In the genomic region with DNA sequence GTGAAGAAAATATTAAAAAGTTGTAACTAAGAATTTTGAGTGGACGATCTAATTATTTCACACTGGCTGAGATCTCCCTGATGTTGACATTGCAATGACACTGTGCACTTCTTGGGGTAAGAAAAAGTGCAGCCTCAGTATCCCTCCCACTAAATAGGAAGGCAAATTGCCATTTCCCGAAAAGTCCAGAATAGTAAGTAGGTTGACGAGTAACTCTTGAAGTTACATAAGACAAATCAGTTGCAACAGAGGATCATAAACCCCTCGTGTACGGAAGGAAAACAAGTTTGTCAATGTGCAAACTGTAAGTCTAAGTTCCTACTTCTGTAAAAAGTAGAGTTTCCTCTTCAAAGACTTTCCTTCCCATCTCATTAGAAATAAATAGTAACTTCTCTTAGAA, we compare ENCODE assay signal across 14 cellular contexts. TPM values are rescaled to one million over a fixed set of nuclear protein-coding genes. Genes with fewer than 3 reads are reported as not detected.
"Had no signal": no experiment of that assay in that cellular context is flagged by ENCODE, and none has a peak within 500 bp of the region (broad histone marks: within the 10 kb centered on the region; RNA-seq: fewer than 3 reads in every experiment).

No MANE protein-coding gene starts in this region.

RNA-seq across cellular contexts. Expression of a gene that starts 21.8 kb away (rescaled TPM):
- total RNA-seq: cerebellum, colonic mucosa, dermis microvascular lymphatic vessel endothelial cell, endodermal cell, endothelial cell of umbilical vein, fibroblast of lung, frontal cortex, lower leg skin, osteoblast, psoas muscle had no signal
- polyA plus RNA-seq: endothelial cell of umbilical vein, esophagus, fibroblast of lung, immature natural killer cell, keratinocyte, psoas muscle, small intestine had no signal
